Comparison of ENCODE assay signal across 1 cellular context in genomic region chr20:18137412-18138265, GRCh38.
TF ChIP-seq lines count a peak whose summit lies in the region.

TSS of gene KAT14 (plus strand) at chr20:18137863. CDS start at chr20:18142661, 4,798 bp downstream.
TSS of gene PET117 (plus strand) at chr20:18137863. CDS start at chr20:18137956, 93 bp downstream.

TF ChIP-seq in Ishikawa, 13 proteins besides CTCF, POLR2A, EP300 and RAD21 (continued from another document):
- TF ChIP-seq USF1 (IDR thresholded peaks at IDR 0.05) = peak; percentile 95
- peak; percentile 40; the same call in 1 of the 2 replicates for TF ChIP-seq TCF12 (IDR thresholded peaks at IDR 0.05; ENCODE audit: low read depth)
- no peak for TF ChIP-seq EGR1 (IDR thresholded peaks at IDR 0.05)
- TF ChIP-seq YY1 (IDR thresholded peaks at IDR 0.05; ENCODE audit: low read depth) = peak; percentile 81
- no peak for TF ChIP-seq CEBPB (IDR thresholded peaks at IDR 0.05)
- TF ChIP-seq FOXM1 (IDR thresholded peaks at IDR 0.05; ENCODE audit: borderline replicate concordance, low read depth) = no peak
- peak; percentile 23; the same call in 1 of the 2 replicates for TF ChIP-seq TEAD4 (IDR thresholded peaks at IDR 0.05)
- peak; percentile 84 for TF ChIP-seq TAF1 (IDR thresholded peaks at IDR 0.05; ENCODE audit: low read depth)
